Comparison of ENCODE assay signal across 9 cellular contexts in genomic region chr13:110307697-110308376, GRCh38. TPM values are rescaled to one million over a fixed set of nuclear protein-coding genes. Genes with fewer than 3 reads are reported as not detected.
DNase-seq lines count a peak whose midpoint lies in the region; ATAC-seq, FAIRE-seq and TF ChIP-seq lines count a peak whose summit lies in the region.
"Had no signal": no experiment of that assay in that cellular context is flagged by ENCODE, and none has a peak within 500 bp of the region (broad histone marks: within the 10 kb centered on the region; RNA-seq: fewer than 3 reads in every experiment).

No MANE protein-coding gene starts in this region.

- peak overlapping the region; percentile 97 for H3K9ac ChIP-seq in astrocyte (ENCODE audit: low read length)

- H2AFZ ChIP-seq in astrocyte (ENCODE audit: low read depth, low read length) = peak overlapping the region; percentile 7

- H3K4me1 ChIP-seq in astrocyte (ENCODE audit: insufficient read depth, low read length) = peaks cover 64% of the 10 kb centered on the region

- H3K27me3 Mint-ChIP-seq in astrocyte (ENCODE audit: low read depth, unreplicated experiment) = no peaks in the 10 kb centered on the region

- H3K4me3 Mint-ChIP-seq in astrocyte (ENCODE audit: unreplicated experiment) = peak overlapping the region; percentile 99
- H3K4me3 Mint-ChIP-seq: central memory CD8-positive, alpha-beta T cell had no signal

- no peaks in the 10 kb centered on the region for H3K9me3 Mint-ChIP-seq in astrocyte (ENCODE audit: unreplicated experiment)
- H3K9me3 Mint-ChIP-seq: central memory CD8-positive, alpha-beta T cell had no signal

- peaks cover 100% of the 10 kb centered on the region for H3K79me2 ChIP-seq in astrocyte (ENCODE audit: insufficient read depth, low read length)

- no peaks in the 10 kb centered on the region for H3K27me3 ChIP-seq in astrocyte (ENCODE audit: insufficient read depth, low read length)

- H3K9me3 ChIP-seq in astrocyte (ENCODE audit: insufficient read depth, low read depth, low read length) = no peaks in the 10 kb centered on the region

- no peak for TF ChIP-seq CTCF in HFF-Myc (IDR thresholded peaks at IDR 0.05; ENCODE audit: low read depth, low read length, missing control alignments)
- TF ChIP-seq CTCF in astrocyte (IDR thresholded peaks at IDR 0.05; ENCODE audit: insufficient read depth, low read depth, low read length) = no peak

- H3K27ac Mint-ChIP-seq in astrocyte (ENCODE audit: unreplicated experiment) = peak overlapping the region; percentile 98

- H3K4me1 Mint-ChIP-seq in astrocyte (ENCODE audit: low read depth, unreplicated experiment) = peaks cover 50% of the 10 kb centered on the region

- no peak for ATAC-seq in activated CD4-positive, CD25-positive, alpha-beta regulatory T cell treated with anti-CD3 and anti-CD28 coated beads, Interleukin-2, amount 50 U/mL, for 24 hours
- ATAC-seq in HG03280 (IDR thresholded peaks at IDR 0.05; ENCODE audit: unreplicated experiment) (no peak), HG03520 (IDR thresholded peaks at IDR 0.05; ENCODE audit: unreplicated experiment) (no peak)

- peak overlapping the region; percentile 87 for H3K27ac ChIP-seq in astrocyte (ENCODE audit: low read depth, low read length)

- H3K4me2 ChIP-seq in astrocyte (ENCODE audit: low read length) = peak overlapping the region; percentile 98

- peaks cover 17% of the 10 kb centered on the region for H3K36me3 ChIP-seq in astrocyte (ENCODE audit: insufficient read depth, low read length)

- FAIRE-seq in astrocyte (lab: Jason Lieb, UNC) = no peak

- H3K4me3 ChIP-seq in HFF-Myc (replicated peaks; ENCODE audit: low read depth, low read length) = peak overlapping the region; percentile 87
- peak overlapping the region; percentile 95 for H3K4me3 ChIP-seq in astrocyte (ENCODE audit: insufficient read depth, low read depth, low read length)
- H3K4me3 ChIP-seq in iPS-11a (ENCODE audit: low read depth, low read length) = peak overlapping the region; percentile 77
- peak overlapping the region; percentile 74 for H3K4me3 ChIP-seq in skeletal muscle cell (ENCODE audit: low read depth, low read length)

- peaks cover 62% of the 10 kb centered on the region for H4K20me1 ChIP-seq in astrocyte (ENCODE audit: insufficient read depth, low read length)

- DNase-seq in HFF-Myc (ENCODE audit: extremely low read depth, low read depth) (no peak), astrocyte (ENCODE audit: low read depth) (peak; percentile 56), skeletal muscle cell (ENCODE audit: low read depth) (no peak)
- DNase-seq in activated CD4-positive, CD25-positive, alpha-beta regulatory T cell treated with anti-CD3 and anti-CD28 coated beads, Interleukin-2, amount 50 U/mL, for 72 hours = no peak

- H3K36me3 Mint-ChIP-seq in astrocyte (ENCODE audit: low read depth, unreplicated experiment) = peaks cover 57% of the 10 kb centered on the region

RNA-seq across cellular contexts. Expression of gene COL4A2, which starts 0.8 kb away (rescaled TPM):
- total RNA-seq in astrocyte = 1,414 and 1,647 TPM in 2 replicates

RNA-seq across cellular contexts. Expression of gene COL4A1, which starts 0.9 kb away (rescaled TPM):
- 2,489 and 3,103 TPM in 2 replicates for total RNA-seq in astrocyte
